14 cellular contexts compared by ENCODE assay signal in genomic region chr19:42469311-42470239, GRCh38. TPM values are rescaled to one million over a fixed set of nuclear protein-coding genes. Genes with fewer than 3 reads are reported as not detected.
DNase-seq lines count a peak whose midpoint lies in the region; FAIRE-seq and TF ChIP-seq lines count a peak whose summit lies in the region.
"Had no signal": no experiment of that assay in that cellular context is flagged by ENCODE, and none has a peak within 500 bp of the region (broad histone marks: within the 10 kb centered on the region; RNA-seq: fewer than 3 reads in every experiment).

No MANE protein-coding gene starts in this region.

- H3F3A ChIP-seq in SU-DHL-6 (ENCODE audit: insufficient read depth): peaks cover 37% of the 10 kb centered on the region

- H3K9me2 ChIP-seq in SU-DHL-6 (replicated peaks; ENCODE audit: insufficient read depth, low read length): no peaks in the 10 kb centered on the region

- H3K4me2 ChIP-seq in SU-DHL-6 (ENCODE audit: low read depth, low read length, poor library complexity, severe bottlenecking): peak overlapping the region; percentile 37

- H3K4me3 ChIP-seq in SU-DHL-6 (ENCODE audit: insufficient read depth, low read length, poor library complexity, severe bottlenecking): no peak overlapping the region
- H3K4me3 ChIP-seq: cardiac muscle cell had no signal

- no peak for TF ChIP-seq CTCF in SU-DHL-6 (IDR thresholded peaks at IDR 0.05; ENCODE audit: insufficient read depth, low read length, poor library complexity, severe bottlenecking)

- H3K27me3 ChIP-seq in SU-DHL-6 (ENCODE audit: low read length): no peaks in the 10 kb centered on the region
- H3K27me3 ChIP-seq: cardiac muscle cell had no signal

- no peak overlapping the region for H2AFZ ChIP-seq in SU-DHL-6 (ENCODE audit: low read depth, low read length, severe bottlenecking)

- FAIRE-seq in GM18507 (lab: Jason Lieb, UNC): peak; percentile 51

- peak overlapping the region; percentile 30 for H3K27ac ChIP-seq in SU-DHL-6 (ENCODE audit: low read depth, low read length)
- H3K27ac ChIP-seq: cardiac muscle cell, epithelial cell of prostate had no signal

- no peaks in the 10 kb centered on the region for H3K79me2 ChIP-seq in SU-DHL-6 (ENCODE audit: insufficient read depth, low read length)

- no peaks in the 10 kb centered on the region for H3K9me3 ChIP-seq in SU-DHL-6 (ENCODE audit: insufficient read depth, low read length)

- no peaks in the 10 kb centered on the region for H3K36me3 ChIP-seq in SU-DHL-6 (ENCODE audit: low read length)
- H3K36me3 ChIP-seq: cardiac muscle cell had no signal

- no peaks in the 10 kb centered on the region for H4K20me1 ChIP-seq in SU-DHL-6 (ENCODE audit: low read depth, low read length)

- DNase-seq in A172 (ENCODE audit: low spot score) (peak; percentile 20), GM18507 (ENCODE audit: extremely low spot score, insufficient read length, low read depth) (no peak), kidney tubule cell (ENCODE audit: low spot score) (peak; percentile 41), putamen (ENCODE audit: low spot score) (no peak), COR-L47 (lab: John Stamatoyannopoulos, UW) (no peak), RPMI8226 (no peak), NCI-H82 treated with DMSO at 0.1 percent for 48 hours (lab: John Stamatoyannopoulos, UW; ENCODE audit: unreplicated experiment) (no peak)
- DNase-seq: activated T-cell treated with anti-CD3 and anti-CD28 coated beads, Interleukin-2, amount 50 U/mL, for 48 hours; naive B cell; NCI-H1930; T-helper 9 cell had no signal

- no peak overlapping the region for H3K9ac ChIP-seq in SU-DHL-6 (ENCODE audit: low read length)

RNA-seq across cellular contexts. Expression of gene CXCL17, which starts 26.8 kb away (rescaled TPM):
- total RNA-seq in A172 (2014; rRNA removed; shearing (Covaris generic)): not detected in 2 replicates
- total RNA-seq: cardiac muscle cell had no signal

RNA-seq across cellular contexts. Expression of gene LIPE, which starts 42.4 kb away (rescaled TPM):
- 1.2 TPM in 1 of 2 replicates, not detected in the other for total RNA-seq in A172 (2014; rRNA removed; shearing (Covaris generic))

RNA-seq across cellular contexts. Expression of gene CEACAM1, which starts 58.7 kb away (rescaled TPM):
- 0.67 and 2.2 TPM in 2 replicates for total RNA-seq in A172 (2014; rRNA removed; shearing (Covaris generic))
- total RNA-seq: cardiac muscle cell had no signal

Comparison
In these comparisons a context has a peak if more than half of its experiments do, and no peak if none do; other contexts are left out.
1. DNase-seq: peak in A172 (single experiment) and kidney tubule cell (single experiment); none in GM18507 (single experiment), putamen (single experiment), COR-L47 (single experiment), RPMI8226 (single experiment) and NCI-H82 treated with DMSO at 0.1 percent for 48 hours (single experiment).